21 cellular contexts compared by ENCODE assay signal in genomic region chr11:7057641-7058040, GRCh38. TPM values are rescaled to one million over a fixed set of nuclear protein-coding genes. Genes with fewer than 3 reads are reported as not detected.
"Had no signal": no experiment of that assay in that cellular context is flagged by ENCODE, and none has a peak within 500 bp of the region (broad histone marks: within the 10 kb centered on the region; RNA-seq: fewer than 3 reads in every experiment).

No MANE protein-coding gene starts in this region.

- H3K4me3 ChIP-seq: cardiac muscle cell, esophagus squamous epithelium, mucosa of descending colon, thoracic aorta had no signal

- H3K27ac ChIP-seq: cardiac muscle cell, esophagus squamous epithelium, thoracic aorta had no signal

- H3K27me3 ChIP-seq: cardiac muscle cell, esophagus squamous epithelium had no signal

- FAIRE-seq: keratinocyte had no signal

- H3K4me1 ChIP-seq: esophagus squamous epithelium had no signal

- DNase-seq: activated CD4-positive, alpha-beta T cell treated with anti-CD3 and anti-CD28 coated beads, Interleukin-2, amount 50 U/mL, for 1 hour; activated CD8-positive, alpha-beta memory T cell treated with anti-CD3 and anti-CD28 coated beads, Interleukin-2, amount 50 U/mL, for 4 hours; activated gamma-delta T cell; activated T-cell treated with anti-CD3 and anti-CD28 coated beads, Interleukin-2, amount 50 U/mL, for 48 hours; amniotic stem cell; effector memory CD4-positive, alpha-beta T cell; esophagus squamous epithelium; foreskin melanocyte; mucosa of descending colon; naive B cell; stimulated activated CD4-positive, alpha-beta T cell treated with anti-CD3 and anti-CD28 coated beads, Interleukin-4, amount 100 ng/mL, for 24 hours had no signal

- H3K36me3 ChIP-seq: cardiac muscle cell, esophagus squamous epithelium, thoracic aorta had no signal

- H3K9me3 ChIP-seq: esophagus squamous epithelium, mucosa of descending colon, thoracic aorta had no signal

- ATAC-seq: activated CD4-positive, CD25-positive, alpha-beta regulatory T cell treated with anti-CD3 and anti-CD28 coated beads, Interleukin-2, amount 50 U/mL, for 24 hours; activated naive CD4-positive, alpha-beta T cell treated with anti-CD3 and anti-CD28 coated beads, Interleukin-2, amount 50 U/mL, for 72 hours; mucosa of descending colon; sciatic nerve had no signal

RNA-seq across cellular contexts. Expression of gene RBMXL2, which starts 31.2 kb away (rescaled TPM):
- total RNA-seq: activated naive CD4-positive, alpha-beta T cell treated with anti-CD3 and anti-CD28 coated beads, Interleukin-2, amount 50 U/mL, for 72 hours; chondrocyte; dermis blood vessel endothelial cell; osteocyte; thoracic aorta; ureter had no signal
- polyA plus RNA-seq: keratinocyte had no signal

RNA-seq across cellular contexts. Expression of gene NLRP14, which starts 37.4 kb away (rescaled TPM):
- total RNA-seq: dermis blood vessel endothelial cell, osteocyte, thoracic aorta had no signal

RNA-seq across cellular contexts. Expression of gene ZNF214, which starts 37.5 kb away (rescaled TPM):
- total RNA-seq: activated naive CD4-positive, alpha-beta T cell treated with anti-CD3 and anti-CD28 coated beads, Interleukin-2, amount 50 U/mL, for 72 hours had no signal
